13 cellular contexts compared by ENCODE assay signal in the genomic region with DNA sequence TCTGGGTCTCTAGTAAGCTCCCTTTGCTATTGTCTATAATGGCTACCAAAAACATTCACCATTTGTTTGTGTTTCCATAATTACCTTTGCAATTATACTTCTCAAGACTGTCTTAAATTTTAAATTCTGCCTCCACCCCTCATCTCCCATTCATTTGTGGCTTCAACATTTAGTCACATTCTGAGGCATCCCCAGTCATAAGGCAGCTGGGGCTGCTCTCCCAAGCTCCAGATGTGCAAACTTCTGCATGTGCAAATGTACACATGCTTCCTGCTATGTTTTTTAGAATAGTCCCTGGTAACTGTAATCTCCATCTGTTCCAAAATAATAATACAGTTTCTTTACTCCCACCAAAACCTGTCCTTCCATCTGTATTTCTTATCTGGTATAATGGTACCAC.
"Had no signal": no experiment of that assay in that cellular context is flagged by ENCODE, and none has a peak within 500 bp of the region (broad histone marks: within the 10 kb centered on the region; RNA-seq: fewer than 3 reads in every experiment).

No MANE protein-coding gene starts in this region.

- H3K27me3 ChIP-seq: heart left ventricle, right atrium auricular region, tibial nerve, vagina had no signal

- DNase-seq: activated CD8-positive, alpha-beta memory T cell treated with anti-CD3 and anti-CD28 coated beads for 24 hours; activated gamma-delta T cell treated with Interleukin-2 at 50 U/mL for 16 hours; effector CD4-positive, alpha-beta T cell; heart left ventricle; nucleus accumbens; small intestine; stimulated activated naive B cell treated with anti-CD40 and anti-IgM and Interleukin-4, amounts not matched to agents 10 μg/mL and 1 μg/mL and 100 μg/mL, for 72 hours had no signal

- ATAC-seq: heart left ventricle; left lobe of liver; natural killer cell treated with Interleukin-12 subunit alpha and Interleukin-12 subunit beta and Interleukin-15 and Interleukin-18, amount 100 ng/mL, for 72 hours; stimulated activated naive B cell treated with anti-CD40 and anti-IgM and Interleukin-4, amounts not matched to agents 10 μg/mL and 1 μg/mL and 100 μg/mL, for 72 hours had no signal

- H3K27ac ChIP-seq: coronary artery, heart left ventricle, right atrium auricular region, tibial nerve had no signal

- H3K27ac Mint-ChIP-seq: stimulated activated naive B cell treated with anti-CD40 and anti-IgM and Interleukin-4, amounts not matched to agents 10 μg/mL and 1 μg/mL and 100 μg/mL, for 72 hours had no signal

- H3K9me3 ChIP-seq: heart left ventricle, right atrium auricular region, tibial nerve, vagina had no signal

- H3K4me3 ChIP-seq: coronary artery, heart left ventricle, right atrium auricular region, tibial nerve, vagina had no signal

- H3K36me3 ChIP-seq: heart left ventricle, right atrium auricular region, tibial nerve, vagina had no signal

- H3K27me3 Mint-ChIP-seq: natural killer cell treated with Interleukin-12 subunit alpha and Interleukin-12 subunit beta and Interleukin-15 and Interleukin-18, amount 100 ng/mL, for 72 hours; stimulated activated naive B cell treated with anti-CD40 and anti-IgM and Interleukin-4, amounts not matched to agents 10 μg/mL and 1 μg/mL and 100 μg/mL, for 72 hours had no signal

- H3K4me3 Mint-ChIP-seq: natural killer cell treated with Interleukin-12 subunit alpha and Interleukin-12 subunit beta and Interleukin-15 and Interleukin-18, amount 100 ng/mL, for 72 hours; stimulated activated naive B cell treated with anti-CD40 and anti-IgM and Interleukin-4, amounts not matched to agents 10 μg/mL and 1 μg/mL and 100 μg/mL, for 72 hours had no signal
